Comparison of ENCODE assay signal across 19 cellular contexts in the genomic region with DNA sequence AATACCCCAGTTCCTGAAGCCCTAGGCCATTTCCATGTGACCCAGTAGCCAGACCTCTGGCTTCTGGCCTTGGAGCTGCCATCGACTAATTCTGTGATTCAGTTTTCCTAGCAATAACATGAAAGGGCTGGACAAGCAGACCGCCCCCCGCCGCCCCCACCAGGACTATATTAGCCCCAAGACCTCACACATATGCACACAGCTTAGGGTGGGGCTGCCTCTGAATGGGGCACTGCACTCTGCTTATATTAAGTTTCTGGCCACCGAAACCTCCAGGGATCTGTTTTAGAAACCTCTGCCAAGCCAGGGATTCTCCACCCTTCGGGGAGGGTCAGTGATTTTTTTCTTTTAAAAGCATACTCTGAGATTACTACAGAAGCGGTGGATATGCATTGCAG. TPM values are rescaled to one million over a fixed set of nuclear protein-coding genes. Genes with fewer than 3 reads are reported as not detected.
DNase-seq lines count a peak whose midpoint lies in the region; ATAC-seq and TF ChIP-seq lines count a peak whose summit lies in the region.
"Had no signal": no experiment of that assay in that cellular context is flagged by ENCODE, and none has a peak within 500 bp of the region (broad histone marks: within the 10 kb centered on the region; RNA-seq: fewer than 3 reads in every experiment).

No MANE protein-coding gene starts in this region.

- H3K27ac Mint-ChIP-seq in GM23338 (no peak overlapping the region), naive B cell (no peak overlapping the region)
- no peak overlapping the region for H3K27ac Mint-ChIP-seq in activated T-helper 17 cell treated with anti-CD3 and anti-CD28 coated beads, Interleukin-2, amount 50 U/mL, for 72 hours
- H3K27ac Mint-ChIP-seq: activated naive CD4-positive, alpha-beta T cell treated with anti-CD3 and anti-CD28 coated beads for 36 hours; HFFc6; stimulated activated naive CD8-positive, alpha-beta T cell treated with anti-CD3 and anti-CD28 coated beads, Interleukin-15, amount 100 ng/mL, for 72 hours had no signal

- H3K4me3 ChIP-seq in GM23338 (no peak overlapping the region), stomach (no peak overlapping the region)
- H3K4me3 ChIP-seq: ascending aorta, prostate gland had no signal

- H3K36me3 Mint-ChIP-seq in GM23338 (ENCODE audit: low read depth) (no peaks in the 10 kb centered on the region; the same call in 2 of the 3 replicates), naive B cell (no peaks in the 10 kb centered on the region)
- H3K36me3 Mint-ChIP-seq in activated T-helper 17 cell treated with anti-CD3 and anti-CD28 coated beads, Interleukin-2, amount 50 U/mL, for 72 hours (ENCODE audit: low read depth), result no peaks in the 10 kb centered on the region

- no peak for TF ChIP-seq EP300 in stomach (IDR thresholded peaks at IDR 0.05)

- no peak overlapping the region for H3K4me2 ChIP-seq in GM23338

- H3K9me2 ChIP-seq in GM23338 (ENCODE audit: insufficient read depth), result no peaks in the 10 kb centered on the region

- TF ChIP-seq CTCF in GM23338 (conservative IDR thresholded peaks at IDR 0.05; ENCODE audit: low read depth in 2 of 2) (no peak), stomach (IDR thresholded peaks at IDR 0.05) (no peak)

- no peaks in the 10 kb centered on the region; the same call in 1 of the 2 replicates for H4K20me1 ChIP-seq in GM23338 (replicated peaks; ENCODE audit: insufficient read depth)

- no peak overlapping the region for H2AFZ ChIP-seq in GM23338

- H3K9me3 Mint-ChIP-seq in GM23338 (no peaks in the 10 kb centered on the region), naive B cell (peaks cover 0 to 3% (median 0%) of the 10 kb centered on the region in 7 donors)
- no peaks in the 10 kb centered on the region for H3K9me3 Mint-ChIP-seq in activated T-helper 17 cell treated with anti-CD3 and anti-CD28 coated beads, Interleukin-2, amount 50 U/mL, for 72 hours
- H3K9me3 Mint-ChIP-seq: activated naive CD4-positive, alpha-beta T cell treated with anti-CD3 and anti-CD28 coated beads for 36 hours; HFFc6; stimulated activated naive CD8-positive, alpha-beta T cell treated with anti-CD3 and anti-CD28 coated beads, Interleukin-15, amount 100 ng/mL, for 72 hours had no signal

- H3K9me3 ChIP-seq in stomach, result no peaks in the 10 kb centered on the region
- H3K9me3 ChIP-seq: ascending aorta, prostate gland had no signal

- DNase-seq in GM23338 (ENCODE audit: low spot score), result no peak
- no peak for DNase-seq in naive B cell
- DNase-seq in stomach, result peak; percentile 3
- no peak for DNase-seq in NCI-H187 treated with DMSO at 0.1 percent for 48 hours (lab: John Stamatoyannopoulos, UW)
- DNase-seq in hypothalamus (lab: John Stamatoyannopoulos, UW), result no peak
- no peak for DNase-seq in SW 1271 (lab: John Stamatoyannopoulos, UW)
- DNase-seq: activated CD4-positive, alpha-beta T cell treated with anti-CD3 and anti-CD28 coated beads for 4 hours; activated naive CD4-positive, alpha-beta T cell treated with anti-CD3 and anti-CD28 coated beads for 36 hours; cerebellar nuclear complex; HFFc6; mammary epithelial cell; NCI-H1436 treated with DMSO at 0.1 percent for 48 hours; NCI-H2171; NCI-H526 treated with DMSO at 0.1 percent for 48 hours; stimulated activated naive CD8-positive, alpha-beta T cell treated with anti-CD3 and anti-CD28 coated beads, Interleukin-15, amount 100 ng/mL, for 72 hours had no signal

- H3K4me1 ChIP-seq in GM23338 (ENCODE audit: insufficient read depth) (peaks cover 7% of the 10 kb centered on the region; the same call in 1 of the 2 replicates), stomach (peaks cover 11 to 23% (median 19%) of the 10 kb centered on the region in 4 donors)
- H3K4me1 ChIP-seq: prostate gland had no signal

- peaks cover 13% of the 10 kb centered on the region for H3K4me1 Mint-ChIP-seq in GM23338
- peaks cover 5% of the 10 kb centered on the region for H3K4me1 Mint-ChIP-seq in activated T-helper 17 cell treated with anti-CD3 and anti-CD28 coated beads, Interleukin-2, amount 50 U/mL, for 72 hours
- peaks cover 15 to 22% (median 17%) of the 10 kb centered on the region in 3 donors for H3K4me1 Mint-ChIP-seq in naive B cell

- WGBS in stomach, 5 donors, result 83 to 97% (median 88%) methylated on average over 7 of the region's 7 CpGs

- ATAC-seq in GM23338, result no peak
- ATAC-seq in activated T-helper 17 cell treated with anti-CD3 and anti-CD28 coated beads, Interleukin-2, amount 50 U/mL, for 72 hours (replicated peaks), result no peak
- no peak for ATAC-seq in naive B cell (ENCODE audit: low read depth in 2 of 2)
- no peak for ATAC-seq in HG03565 (IDR thresholded peaks at IDR 0.05; ENCODE audit: unreplicated experiment)
- ATAC-seq: stimulated activated naive CD8-positive, alpha-beta T cell treated with anti-CD3 and anti-CD28 coated beads, Interleukin-15, amount 100 ng/mL, for 72 hours had no signal

- TF ChIP-seq POLR2A in stomach (IDR thresholded peaks at IDR 0.05), result no peak

- H3K36me3 ChIP-seq in GM23338 (ENCODE audit: insufficient read depth) (no peaks in the 10 kb centered on the region), stomach (no peaks in the 10 kb centered on the region)
- H3K36me3 ChIP-seq: ascending aorta, prostate gland had no signal

- H3K4me3 Mint-ChIP-seq in GM23338 (peak overlapping the region; percentile 40; the same call in 2 of the 3 replicates), naive B cell (peak overlapping the region in 6 of 8 donors; percentile 10 to 88 (median 75))
- H3K4me3 Mint-ChIP-seq in activated T-helper 17 cell treated with anti-CD3 and anti-CD28 coated beads, Interleukin-2, amount 50 U/mL, for 72 hours, result peak overlapping the region; percentile 31
- H3K4me3 Mint-ChIP-seq: activated naive CD4-positive, alpha-beta T cell treated with anti-CD3 and anti-CD28 coated beads for 36 hours; HFFc6; stimulated activated naive CD8-positive, alpha-beta T cell treated with anti-CD3 and anti-CD28 coated beads, Interleukin-15, amount 100 ng/mL, for 72 hours had no signal

- no peaks in the 10 kb centered on the region for H3K79me2 ChIP-seq in GM23338 (replicated peaks; ENCODE audit: insufficient read depth)

- peaks cover 9% of the 10 kb centered on the region; the same call in 1 of the 2 replicates for H3F3A ChIP-seq in GM23338 (replicated peaks; ENCODE audit: low read depth)

- peaks cover 32% of the 10 kb centered on the region for H3K27me3 ChIP-seq in GM23338 (ENCODE audit: insufficient read depth)
- peaks cover 11 to 77% (median 40%) of the 10 kb centered on the region in 3 donors for H3K27me3 ChIP-seq in stomach

- intact Hi-C loops in stomach (cut with DNase I; ENCODE audit: low total_unique reads), result no loop called here

- no peak overlapping the region for H3K27ac ChIP-seq in GM23338 (ENCODE audit: low read depth)
- no peak overlapping the region for H3K27ac ChIP-seq in stomach
- H3K27ac ChIP-seq: ascending aorta, prostate gland had no signal

- H3K27me3 Mint-ChIP-seq in GM23338 (ENCODE audit: insufficient read depth, low read depth, poor library complexity), result peaks cover 38% of the 10 kb centered on the region
- H3K27me3 Mint-ChIP-seq in activated T-helper 17 cell treated with anti-CD3 and anti-CD28 coated beads, Interleukin-2, amount 50 U/mL, for 72 hours, result peaks cover 31% of the 10 kb centered on the region
- peaks cover 45 to 83% (median 72%) of the 10 kb centered on the region in 3 donors for H3K27me3 Mint-ChIP-seq in naive B cell

TF ChIP-seq in GM23338, 12 proteins besides CTCF, POLR2A, EP300 and RAD21 (continues in another document):
- TF ChIP-seq EZH2phosphoT487 (IDR thresholded peaks at IDR 0.05; ENCODE audit: unreplicated experiment) (no peak), CREB1 (CRISPR knock-in tag; IDR thresholded peaks at IDR 0.05; ENCODE audit: low read depth) (no peak), NANOG (IDR thresholded peaks at IDR 0.05; ENCODE audit: borderline replicate concordance) (no peak)
- TF ChIP-seq, protein P1, sequence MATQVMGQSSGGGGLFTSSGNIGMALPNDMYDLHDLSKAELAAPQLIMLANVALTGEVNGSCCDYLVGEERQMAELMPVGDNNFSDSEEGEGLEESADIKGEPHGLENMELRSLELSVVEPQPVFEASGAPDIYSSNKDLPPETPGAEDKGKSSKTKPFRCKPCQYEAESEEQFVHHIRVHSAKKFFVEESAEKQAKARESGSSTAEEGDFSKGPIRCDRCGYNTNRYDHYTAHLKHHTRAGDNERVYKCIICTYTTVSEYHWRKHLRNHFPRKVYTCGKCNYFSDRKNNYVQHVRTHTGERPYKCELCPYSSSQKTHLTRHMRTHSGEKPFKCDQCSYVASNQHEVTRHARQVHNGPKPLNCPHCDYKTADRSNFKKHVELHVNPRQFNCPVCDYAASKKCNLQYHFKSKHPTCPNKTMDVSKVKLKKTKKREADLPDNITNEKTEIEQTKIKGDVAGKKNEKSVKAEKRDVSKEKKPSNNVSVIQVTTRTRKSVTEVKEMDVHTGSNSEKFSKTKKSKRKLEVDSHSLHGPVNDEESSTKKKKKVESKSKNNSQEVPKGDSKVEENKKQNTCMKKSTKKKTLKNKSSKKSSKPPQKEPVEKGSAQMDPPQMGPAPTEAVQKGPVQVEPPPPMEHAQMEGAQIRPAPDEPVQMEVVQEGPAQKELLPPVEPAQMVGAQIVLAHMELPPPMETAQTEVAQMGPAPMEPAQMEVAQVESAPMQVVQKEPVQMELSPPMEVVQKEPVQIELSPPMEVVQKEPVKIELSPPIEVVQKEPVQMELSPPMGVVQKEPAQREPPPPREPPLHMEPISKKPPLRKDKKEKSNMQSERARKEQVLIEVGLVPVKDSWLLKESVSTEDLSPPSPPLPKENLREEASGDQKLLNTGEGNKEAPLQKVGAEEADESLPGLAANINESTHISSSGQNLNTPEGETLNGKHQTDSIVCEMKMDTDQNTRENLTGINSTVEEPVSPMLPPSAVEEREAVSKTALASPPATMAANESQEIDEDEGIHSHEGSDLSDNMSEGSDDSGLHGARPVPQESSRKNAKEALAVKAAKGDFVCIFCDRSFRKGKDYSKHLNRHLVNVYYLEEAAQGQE (IDR thresholded peaks at IDR 0.05; ENCODE audit: unreplicated experiment), result no peak

RNA-seq across cellular contexts. Expression of a gene that starts 2.3 kb away (rescaled TPM):
- total RNA-seq in GM23338 (2014; rRNA removed; shearing (Covaris generic)), result 65.1 and 65.6 TPM in 2 replicates
- polyA plus RNA-seq in GM23338 (2016; fragmentation: Nextera tagmentation; extraction: Ambion mirVana), result 26.0 and 26.7 TPM in 2 replicates
- 10 to 100 TPM; 19.7 to 21.7 TPM for total RNA-seq in activated T-helper 17 cell treated with anti-CD3 and anti-CD28 coated beads, Interleukin-2, amount 50 U/mL, for 72 hours
- 10 to 100 TPM in 5 of 6 donors, 1 to 10 TPM in 1; 7.3 to 29.7 (median 20.8) TPM for polyA plus RNA-seq in naive B cell (ENCODE audit: low read depth in 6 of 6)
- total RNA-seq in stomach, result 100 to 1,000 TPM in 1 of 5 donors, 10 to 100 TPM in 4; 11.6 to 121 (median 22.2) TPM
- 10 to 100 TPM in 1 of 3 donors, 1 to 10 TPM in 2; 4.7 to 11.6 (median 9.5) TPM for polyA plus RNA-seq in stomach
